ENCODE assay signal across 8 cellular contexts in the genomic region with DNA sequence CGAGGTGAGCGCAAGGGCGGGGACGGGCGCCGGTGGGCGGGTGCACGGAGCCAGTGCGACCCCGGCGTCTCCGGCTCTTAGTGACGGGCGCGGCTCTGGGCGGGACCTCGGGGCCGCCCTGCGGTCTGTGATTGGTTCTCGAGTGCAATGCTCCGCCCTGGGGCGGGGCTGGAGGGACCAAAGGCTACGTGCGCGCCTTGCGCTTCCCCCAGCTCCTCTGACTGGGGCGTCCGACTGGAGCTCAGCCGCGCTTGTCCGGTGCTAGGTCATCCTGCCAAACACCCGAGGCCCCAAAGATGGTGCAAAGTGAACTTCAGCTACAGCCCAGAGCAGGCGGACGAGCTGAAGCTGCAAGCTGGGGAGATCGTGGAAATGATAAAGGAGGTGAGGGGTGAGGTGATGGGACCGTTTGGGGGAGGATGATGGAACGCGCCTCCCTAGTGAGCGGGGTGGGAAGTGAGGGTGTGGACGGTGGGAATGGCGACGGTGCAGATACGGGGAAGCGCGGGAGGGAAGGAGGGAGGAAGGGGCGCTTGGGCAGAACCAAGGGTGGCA. TPM values are rescaled to one million over a fixed set of nuclear protein-coding genes. Genes with fewer than 3 reads are reported as not detected.
DNase-seq lines count a peak whose midpoint lies in the region; ATAC-seq and TF ChIP-seq lines count a peak whose summit lies in the region.

No MANE protein-coding gene starts in this region.

- H3K4me3 ChIP-seq in lower leg skin (ENCODE audit: low read depth, poor library complexity, severe bottlenecking), result peak overlapping the region; percentile 60

- no peak for TF ChIP-seq CTCF in lower leg skin (IDR thresholded peaks at IDR 0.05)

- TF ChIP-seq POLR2A in lower leg skin (IDR thresholded peaks at IDR 0.05), result no peak

- DNase-seq in AML-193 (lab: John Stamatoyannopoulos, UW) (peak; percentile 89 to 91), NCI-H510A treated with DMSO at 0.1 percent for 48 hours (lab: John Stamatoyannopoulos, UW) (peak; percentile 100), dermis microvascular lymphatic vessel endothelial cell (ENCODE audit: low read depth in 2 of 2) (peak; percentile 71 to 96), lower leg skin (ENCODE audit: low spot score in 2 of 2) (peak; percentile 89 to 98)
- DNase-seq in activated CD4-positive, alpha-beta T cell treated with anti-CD3 and anti-CD28 coated beads, Interleukin-2, amount 50 U/mL, for 1 hour, result peak; percentile 91
- DNase-seq in stimulated activated CD4-positive, alpha-beta T cell treated with anti-CD3 and anti-CD28 coated beads, Interleukin-4, amount 100 ng/mL, for 4 hours, result peak; percentile 89 to 91

- intact Hi-C loops in lower leg skin (cut with DNase I; ENCODE audit: low total_unique reads), result no loop called here

- 1 to 2% methylated on average over 37 to 46 of the region's 46 CpGs for WGBS in lower leg skin, 2 donors

- ATAC-seq in GM19043 (IDR thresholded peaks at IDR 0.05; ENCODE audit: low read depth, unreplicated experiment) (peak; percentile 95), HG03354 (IDR thresholded peaks at IDR 0.05; ENCODE audit: poor library complexity, severe bottlenecking, unreplicated experiment) (peak; percentile 97)

RNA-seq across cellular contexts. Expression of a gene that starts 0.8 kb away (rescaled TPM):
- total RNA-seq in dermis microvascular lymphatic vessel endothelial cell (0.51 and 0.63 TPM in 2 replicates), lower leg skin (10 to 100 TPM in 3 of 4 donors, 1 to 10 TPM in 1; 9.8 to 20.9 (median 14.6) TPM)

RNA-seq across cellular contexts. Expression of a gene that starts 16.5 kb away (rescaled TPM):
- total RNA-seq in dermis microvascular lymphatic vessel endothelial cell (71.5 and 102 TPM in 2 replicates), lower leg skin (10 to 100 TPM; 29.8 to 35.5 (median 34.3) TPM)

Comparison
In these comparisons a context has a peak if more than half of its experiments do, and no peak if none do; other contexts are left out.
1. Peak in every context shown above with its lines: DNase-seq, ATAC-seq and H3K4me3 ChIP-seq.